ENCODE assay signal across 7 cellular contexts in genomic region chr6:89298680-89299450, GRCh38.
A peak's percentile ranks its signal among the peaks of the same experiment; 100 is the strongest.
DNase-seq lines count a peak whose midpoint lies in the region; ATAC-seq and TF ChIP-seq lines count a peak whose summit lies in the region.

No MANE protein-coding gene starts in this region.

- H3K4me3 Mint-ChIP-seq in memory B cell = no peak overlapping the region

- H3K36me3 Mint-ChIP-seq in memory B cell = peaks cover 3% of the 10 kb centered on the region

- no peak for TF ChIP-seq CTCF in MM.1S (IDR thresholded peaks at IDR 0.05; ENCODE audit: low read length)

- DNase-seq in MM.1S = peak; percentile 93
- DNase-seq in activated effector memory CD4-positive, alpha-beta T cell treated with Interleukin-2 at 50 U/mL for 16 hours = peak; percentile 40
- no peak for DNase-seq in memory B cell (ENCODE audit: low spot score in 2 of 2)
- no peak for DNase-seq in NCI-H2171 (lab: John Stamatoyannopoulos, UW)
- DNase-seq in NCI-H2227 (lab: John Stamatoyannopoulos, UW; ENCODE audit: unreplicated experiment) = no peak

- H3K27ac Mint-ChIP-seq in memory B cell = peak overlapping the region; percentile 38

- H3K27me3 ChIP-seq in MM.1S (replicated peaks; ENCODE audit: insufficient read depth, low read length) = no peaks in the 10 kb centered on the region

- peak overlapping the region; percentile 87 for H3K4me2 ChIP-seq in MM.1S (ENCODE audit: low read depth, low read length)

- no peak overlapping the region for H2AFZ ChIP-seq in MM.1S (ENCODE audit: low read length)

- H4K20me1 ChIP-seq in MM.1S (ENCODE audit: insufficient read depth, low read length) = no peaks in the 10 kb centered on the region

- H3K9me2 ChIP-seq in MM.1S (replicated peaks; ENCODE audit: insufficient read depth, low read length) = no peaks in the 10 kb centered on the region

- H3K79me2 ChIP-seq in MM.1S (ENCODE audit: low read length) = no peaks in the 10 kb centered on the region

- H3K4me1 ChIP-seq in MM.1S (ENCODE audit: low read length) = peaks cover 35% of the 10 kb centered on the region

- H3K4me3 ChIP-seq in MM.1S (ENCODE audit: low read length) = peak overlapping the region; percentile 32

- H3K4me1 Mint-ChIP-seq in memory B cell = peaks cover 14% of the 10 kb centered on the region

- ATAC-seq in GM21717 (IDR thresholded peaks at IDR 0.05; ENCODE audit: unreplicated experiment) = peak; percentile 35
- ATAC-seq in memory B cell (ENCODE audit: low read depth) = no peak
- ATAC-seq in HG03520 (IDR thresholded peaks at IDR 0.05; ENCODE audit: unreplicated experiment) = no peak

- peak overlapping the region; percentile 88 for H3K9ac ChIP-seq in MM.1S (ENCODE audit: low read length)

- H3K27me3 Mint-ChIP-seq in memory B cell = no peaks in the 10 kb centered on the region

- peaks cover 27% of the 10 kb centered on the region for H3F3A ChIP-seq in MM.1S (ENCODE audit: insufficient read depth, low read length)

- peak overlapping the region; percentile 100 for H3K27ac ChIP-seq in MM.1S (ENCODE audit: low read length)

- H3K9me3 Mint-ChIP-seq in memory B cell = peaks cover 2% of the 10 kb centered on the region

- H3K36me3 ChIP-seq in MM.1S (replicated peaks; ENCODE audit: insufficient read depth, low read length) = no peaks in the 10 kb centered on the region

- no peaks in the 10 kb centered on the region for H3K9me3 ChIP-seq in MM.1S (replicated peaks; ENCODE audit: insufficient read depth, low read length)

Comparison
In these comparisons a context has a peak if more than half of its experiments do, and no peak if none do; other contexts are left out.
1. DNase-seq: peak in MM.1S (single experiment) and activated effector memory CD4-positive, alpha-beta T cell treated with Interleukin-2 at 50 U/mL for 16 hours (single experiment); none in memory B cell (0 of 2), NCI-H2171 (single experiment) and NCI-H2227 (single experiment).